ENCODE assay signal across 31 cellular contexts in genomic region chr16:13005836-13006235, GRCh38.
"Had no signal": no experiment of that assay in that cellular context is flagged by ENCODE, and none has a peak within 500 bp of the region (broad histone marks: within the 10 kb centered on the region; RNA-seq: fewer than 3 reads in every experiment).

No MANE protein-coding gene starts in this region.

- H3K27me3 ChIP-seq: ascending aorta, cardiac muscle cell, Peyer's patch had no signal

- H3K4me3 ChIP-seq: ascending aorta, cardiac muscle cell, Peyer's patch had no signal

- DNase-seq: activated CD4-positive, alpha-beta T cell treated with anti-CD3 and anti-CD28 coated beads, Interleukin-2, amount 10 ng/mL, durations not matched to agents 24 days and 14 days; activated CD4-positive, alpha-beta T cell treated with anti-CD3 and anti-CD28 coated beads, Interleukin-2, amount 50 U/mL, for 4 hours; activated CD4-positive, CD25-positive, alpha-beta regulatory T cell; activated CD8-positive, alpha-beta T cell treated with anti-CD3 and anti-CD28 coated beads for 36 hours; activated effector memory CD4-positive, alpha-beta T cell treated with anti-CD3 and anti-CD28 coated beads, Interleukin-2, amount 50 U/mL, for 16 hours; activated naive CD4-positive, alpha-beta T cell; activated naive CD4-positive, alpha-beta T cell treated with anti-CD3 and anti-CD28 coated beads, Interleukin-2, amount 50 U/mL, for 16 hours; activated naive CD8-positive, alpha-beta T cell treated with anti-CD3 and anti-CD28 coated beads for 36 hours; activated T-cell treated with anti-CD3 and anti-CD28 coated beads, Interleukin-2, amount 50 U/mL, for 1 hour; activated T-cell treated with anti-CD3 and anti-CD28 coated beads, Interleukin-2, amount 50 U/mL, for 72 hours; Karpas-422; NCI-H1105; NCI-H1417 treated with DMSO at 0.1 percent for 48 hours; NCI-H187 treated with DMSO at 0.1 percent for 48 hours; NCI-H2081; NCI-H2171 treated with DMSO at 0.1 percent for 48 hours; NCI-H2227 treated with DMSO at 0.1 percent for 48 hours; NCI-H446; NCI-H510A treated with DMSO at 0.1 percent for 48 hours; NCI-H526 treated with DMSO at 0.1 percent for 48 hours; NK-92 treated with Interleukin-12 subunit alpha and Interleukin-12 subunit beta, amount 100 ng/mL, for 24 hours; PC-3; Peyer's patch; SIG-M5; T1000; WERI-Rb-1 had no signal

- H3K27ac ChIP-seq: ascending aorta, cardiac muscle cell, Peyer's patch, RWPE1, WERI-Rb-1 had no signal

- ATAC-seq: activated CD8-positive, alpha-beta T cell treated with anti-CD3 and anti-CD28 coated beads for 36 hours; activated T-cell treated with anti-CD3 and anti-CD28 coated beads, Interleukin-2, amount 50 U/mL, for 72 hours; activated T-helper 17 cell treated with anti-CD3 and anti-CD28 coated beads, Interleukin-2, amount 50 U/mL, for 72 hours; PC-3; Right ventricle myocardium inferior had no signal
